19 cellular contexts compared by ENCODE assay signal in the genomic region with DNA sequence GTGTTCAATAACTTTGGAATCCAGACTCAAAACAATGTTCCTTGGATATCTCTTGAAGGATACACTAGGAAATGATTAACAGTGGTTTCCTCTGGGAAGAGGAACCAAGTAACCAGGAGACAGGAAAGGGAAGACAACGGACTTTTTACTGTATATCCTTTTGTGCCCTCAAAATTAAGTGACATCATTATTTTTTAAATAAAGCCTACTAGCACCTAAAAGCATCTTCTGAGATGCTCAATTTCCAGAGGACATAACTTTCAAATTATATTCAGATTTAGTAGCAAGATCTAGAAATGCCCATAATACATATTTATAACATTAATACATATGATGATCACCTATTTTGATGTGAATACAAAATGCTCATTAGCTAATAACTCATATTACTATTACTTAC.
"Had no signal": no experiment of that assay in that cellular context is flagged by ENCODE, and none has a peak within 500 bp of the region (broad histone marks: within the 10 kb centered on the region; RNA-seq: fewer than 3 reads in every experiment).

No MANE protein-coding gene starts in this region.

- H3K4me3 ChIP-seq: colonic mucosa, gastroesophageal sphincter, lower lobe of right lung, spleen, thyroid gland had no signal

- H3K9me3 Mint-ChIP-seq: activated naive CD4-positive, alpha-beta T cell treated with anti-CD3 and anti-CD28 coated beads, Interleukin-2, amount 50 U/mL, for 24 hours; mesothelial cell of epicardium; T-cell had no signal

- ATAC-seq: gastroesophageal sphincter, left colon, lower lobe of right lung, sciatic nerve, T-cell had no signal

- H3K9me3 ChIP-seq: colonic mucosa, gastroesophageal sphincter, lower lobe of right lung, spleen, thyroid gland had no signal

- FAIRE-seq: urothelium cell line had no signal

- DNase-seq: activated CD4-positive, alpha-beta T cell treated with anti-CD3 and anti-CD28 coated beads, Interleukin-2, amount 50 U/mL, for 48 hours; activated CD4-positive, CD25-positive, alpha-beta regulatory T cell treated with anti-CD3 and anti-CD28 coated beads, Interleukin-2, amount 50 U/mL, for 72 hours; activated effector memory CD4-positive, alpha-beta T cell treated with Interleukin-2 at 50 U/mL for 16 hours; activated T-cell treated with anti-CD3 and anti-CD28 coated beads, Interleukin-2, amount 50 U/mL, for 1 hour; amniotic stem cell; effector CD8-positive, alpha-beta T cell; left colon; lower lobe of right lung; nephron progenitor cell; spleen; T-cell; T1000; thyroid gland had no signal

- H3K27ac ChIP-seq: colonic mucosa, lower lobe of right lung, thyroid gland had no signal

- H3K27me3 ChIP-seq: colonic mucosa, gastroesophageal sphincter, spleen, thyroid gland had no signal

- H3K27me3 Mint-ChIP-seq: activated naive CD4-positive, alpha-beta T cell treated with anti-CD3 and anti-CD28 coated beads, Interleukin-2, amount 50 U/mL, for 24 hours; T-cell had no signal

- H3K4me1 ChIP-seq: colonic mucosa had no signal

- H3K36me3 ChIP-seq: colonic mucosa had no signal

- H3K4me3 Mint-ChIP-seq: activated naive CD4-positive, alpha-beta T cell treated with anti-CD3 and anti-CD28 coated beads, Interleukin-2, amount 50 U/mL, for 24 hours; mesothelial cell of epicardium; nephron progenitor cell; T-cell had no signal

- H3K27ac Mint-ChIP-seq: nephron progenitor cell, T-cell had no signal
